Comparison of ENCODE assay signal across 9 cellular contexts in genomic region chr17:50060951-50061712, GRCh38.
DNase-seq lines count a peak whose midpoint lies in the region; ATAC-seq lines count a peak whose summit lies in the region.
"Had no signal": no experiment of that assay in that cellular context is flagged by ENCODE, and none has a peak within 500 bp of the region (broad histone marks: within the 10 kb centered on the region; RNA-seq: fewer than 3 reads in every experiment).

No MANE protein-coding gene starts in this region.

- DNase-seq in AG20443 (ENCODE audit: low spot score): peak; percentile 36
- DNase-seq in T1000 (lab: John Stamatoyannopoulos, UW): peak; percentile 34
- peak; percentile 55 for DNase-seq in globus pallidus (ENCODE audit: low spot score)
- DNase-seq in pons (ENCODE audit: low spot score): peak; percentile 51
- no peak for DNase-seq in NCI-H187 treated with DMSO at 0.1 percent for 48 hours (lab: John Stamatoyannopoulos, UW)
- DNase-seq in NCI-H2107 (lab: John Stamatoyannopoulos, UW): no peak
- no peak for DNase-seq in stimulated activated CD4-positive, alpha-beta T cell treated with anti-CD3 and anti-CD28 coated beads, Interleukin-4, amount 100 ng/mL, for 1 hour
- DNase-seq: Caco-2 had no signal

- ATAC-seq in HG02678 (IDR thresholded peaks at IDR 0.05; ENCODE audit: unreplicated experiment): no peak

Comparison
In these comparisons a context has a peak if more than half of its experiments do, and no peak if none do; other contexts are left out.
1. DNase-seq: peak in AG20443 (single experiment), T1000 (single experiment), globus pallidus (single experiment) and pons (single experiment); none in NCI-H187 treated with DMSO at 0.1 percent for 48 hours (single experiment), NCI-H2107 (single experiment) and stimulated activated CD4-positive, alpha-beta T cell treated with anti-CD3 and anti-CD28 coated beads, Interleukin-4, amount 100 ng/mL, for 1 hour (single experiment).